8 cellular contexts compared by ENCODE assay signal in the genomic region with DNA sequence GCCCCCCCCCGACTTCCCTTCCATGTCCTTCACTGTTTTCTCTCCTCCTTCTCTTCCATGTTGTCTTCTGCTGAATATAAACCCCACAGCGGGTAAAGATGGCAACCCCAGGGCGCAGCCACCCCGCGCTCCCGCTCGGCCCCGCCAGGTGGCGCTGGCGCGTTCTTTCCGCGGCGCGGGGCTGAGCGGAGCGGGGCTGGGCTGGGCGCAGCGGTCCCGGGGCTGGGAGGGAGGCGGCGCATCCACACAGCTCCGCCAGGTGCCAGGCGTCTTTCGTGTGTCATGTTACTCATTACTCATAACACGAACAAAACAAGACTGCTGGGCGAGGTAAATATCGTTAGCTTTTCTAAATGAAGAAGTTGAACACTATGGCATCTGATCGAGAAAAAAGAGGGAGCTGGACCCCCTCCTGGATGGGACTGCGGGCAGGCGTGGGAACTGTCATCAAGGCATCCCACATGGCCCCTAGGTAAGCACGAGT.
DNase-seq lines count a peak whose midpoint lies in the region; ATAC-seq and TF ChIP-seq lines count a peak whose summit lies in the region.

No MANE protein-coding gene starts in this region.

- H3K27me3 Mint-ChIP-seq in chondrocyte (ENCODE audit: low read depth): peaks cover 13% of the 10 kb centered on the region
- H3K27me3 Mint-ChIP-seq in nephron (ENCODE audit: low read depth): peaks cover 66% of the 10 kb centered on the region

- H3K4me3 ChIP-seq in BE2C (ENCODE audit: low read depth, low read length) (no peak overlapping the region), MG63 (no peak overlapping the region)

- H3K36me3 ChIP-seq in BE2C (no peaks in the 10 kb centered on the region), MG63 (no peaks in the 10 kb centered on the region)

- ATAC-seq in GM18502 (IDR thresholded peaks at IDR 0.05; ENCODE audit: poor library complexity, unreplicated experiment): peak; percentile 54

- TF ChIP-seq CTCF in BE2C (IDR thresholded peaks at IDR 0.05; ENCODE audit: low read depth, low read length): peak; percentile 42
- TF ChIP-seq CTCF in chondrocyte (IDR thresholded peaks at IDR 0.05): peak; percentile 85
- TF ChIP-seq CTCF in nephron (IDR thresholded peaks at IDR 0.05; ENCODE audit: unreplicated experiment in 3 of 3): peak; percentile 72 to 80 (median 78)

- H3K4me1 Mint-ChIP-seq in chondrocyte (ENCODE audit: low read depth): peaks cover 13% of the 10 kb centered on the region
- peaks cover 14% of the 10 kb centered on the region for H3K4me1 Mint-ChIP-seq in nephron

- DNase-seq in BE2C (peak; percentile 51), MG63 (peak; percentile 72), chondrocyte (ENCODE audit: low spot score) (no peak), superior temporal gyrus (ENCODE audit: extremely low spot score) (no peak), NCI-H1694 treated with DMSO at 0.1 percent for 48 hours (lab: John Stamatoyannopoulos, UW) (no peak), SK-N-DZ (ENCODE audit: low spot score) (no peak)

- no peaks in the 10 kb centered on the region for H3K4me1 ChIP-seq in BE2C

- H3K9me3 ChIP-seq in BE2C (no peaks in the 10 kb centered on the region), MG63 (no peaks in the 10 kb centered on the region)

- no peaks in the 10 kb centered on the region for H3K36me3 Mint-ChIP-seq in chondrocyte (ENCODE audit: low read depth)
- H3K36me3 Mint-ChIP-seq in nephron (ENCODE audit: low read depth): no peaks in the 10 kb centered on the region

- H3K27me3 ChIP-seq in BE2C: no peaks in the 10 kb centered on the region
- peaks cover 4% of the 10 kb centered on the region; the same call in 1 of the 2 replicates for H3K27me3 ChIP-seq in MG63

- H3K9me3 Mint-ChIP-seq in chondrocyte (ENCODE audit: low read depth) (no peaks in the 10 kb centered on the region), nephron (no peaks in the 10 kb centered on the region)

- no peak overlapping the region for H3K27ac Mint-ChIP-seq in chondrocyte (ENCODE audit: unreplicated experiment)
- no peak overlapping the region for H3K27ac Mint-ChIP-seq in nephron

- no peak overlapping the region for H3K4me3 Mint-ChIP-seq in chondrocyte (ENCODE audit: unreplicated experiment)
- no peak overlapping the region for H3K4me3 Mint-ChIP-seq in nephron

Comparison
In these comparisons a context has a peak if more than half of its experiments do, and no peak if none do; other contexts are left out.
1. DNase-seq: peak in BE2C (single experiment) and MG63 (single experiment); none in chondrocyte (single experiment), superior temporal gyrus (single experiment), NCI-H1694 treated with DMSO at 0.1 percent for 48 hours (single experiment) and SK-N-DZ (single experiment).
2. Peak in every context shown above with its lines, with median percentiles within 50 percentile points of each other: CTCF ChIP-seq.